In the genomic region with DNA sequence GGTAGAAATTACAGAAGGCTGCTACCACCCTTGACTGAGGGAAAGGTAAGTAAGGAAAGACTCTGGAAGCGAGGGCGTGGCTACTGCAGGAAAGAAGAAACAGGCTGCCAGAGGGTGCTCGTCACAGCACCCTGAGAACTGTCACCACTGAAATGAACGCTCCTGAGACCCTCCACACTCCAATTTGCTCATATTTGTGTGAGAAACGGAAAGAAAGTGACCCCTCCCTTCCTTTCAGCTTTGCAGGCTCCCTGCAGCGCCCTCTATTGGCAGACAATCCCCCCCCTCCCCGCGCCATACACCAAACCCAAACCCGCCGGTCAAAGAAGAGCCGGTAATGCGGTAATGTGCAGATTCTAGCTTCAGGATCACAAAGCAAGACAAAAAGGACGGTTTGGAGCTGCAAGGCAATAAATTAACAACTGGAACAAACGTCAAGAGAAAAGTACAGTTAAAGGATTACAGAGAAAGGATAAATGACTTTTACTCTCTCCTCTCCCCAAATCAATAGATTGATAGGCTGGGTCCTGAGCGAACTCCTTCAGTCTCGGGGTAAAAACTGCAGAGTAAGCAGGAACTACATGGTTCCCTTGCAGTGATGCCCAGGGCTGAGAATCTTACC, we compare ENCODE assay signal across 8 cellular contexts. TPM values are rescaled to one million over a fixed set of nuclear protein-coding genes. Genes with fewer than 3 reads are reported as not detected.
DNase-seq lines count a peak whose midpoint lies in the region; ATAC-seq and TF ChIP-seq lines count a peak whose summit lies in the region.

No MANE protein-coding gene starts in this region.

- H3K27me3 ChIP-seq in HCT116 (ENCODE audit: insufficient read depth, low read length) = peaks cover 7% of the 10 kb centered on the region; the same call in 1 of the 2 replicates

- RAD21 ChIA-PET in HCT116 (lab: Charles Lee; ENCODE audit: low non-redundant PET in 1 of 2, low total read pairs in 2 of 2, uncharacterized antibody in 2 of 2, unreplicated experiment in 2 of 2) = no interaction called here

- H3K9ac ChIP-seq in HCT116 (ENCODE audit: low read length) = no peak overlapping the region

- peak overlapping the region; percentile 84 for H3K4me3 Mint-ChIP-seq in glutamatergic neuron (ENCODE audit: unreplicated experiment)
- no peak overlapping the region for H3K4me3 Mint-ChIP-seq in osteocyte (ENCODE audit: unreplicated experiment)

- H3K36me3 Mint-ChIP-seq in glutamatergic neuron (ENCODE audit: unreplicated experiment) = no peaks in the 10 kb centered on the region
- no peaks in the 10 kb centered on the region for H3K36me3 Mint-ChIP-seq in osteocyte (ENCODE audit: unreplicated experiment)

- peak; percentile 98 for ATAC-seq in HCT116
- no peak for ATAC-seq in HG03520 (IDR thresholded peaks at IDR 0.05; ENCODE audit: unreplicated experiment)

- TF ChIP-seq POLR2A in HCT116 (IDR thresholded peaks at IDR 0.05; ENCODE audit: borderline replicate concordance, extremely low read depth, insufficient read depth, insufficient read length) = no peak

- peaks cover 15% of the 10 kb centered on the region for H3K4me1 Mint-ChIP-seq in glutamatergic neuron (ENCODE audit: low read depth, unreplicated experiment)
- H3K4me1 Mint-ChIP-seq in osteocyte (ENCODE audit: unreplicated experiment) = no peaks in the 10 kb centered on the region

- H3K4me1 ChIP-seq in HCT116 (ENCODE audit: control insufficient read depth in 1 of 2, insufficient read depth in 2 of 2, low read length in 2 of 2) = peaks cover 0 to 9% of the 10 kb centered on the region in 2 experiments; a peak in 1 of 4 replicates

- peak overlapping the region; percentile 88 for H2AFZ ChIP-seq in HCT116 (ENCODE audit: low read depth, low read length, poor library complexity, severe bottlenecking)

- H3K9me2 ChIP-seq in HCT116 (ENCODE audit: insufficient read depth) = no peaks in the 10 kb centered on the region

- CTCF ChIA-PET in HCT116 (lab: Charles Lee) = interaction anchor here (0.6 to 2.1 kb wide), 11 partner anchors 9 to 496 kb away, joined by 3 to 9 read pairs (median 4); no protein-coding TSS in a partner anchor

- POLR2A ChIA-PET in HCT116 (lab: Charles Lee) = no interaction called here

- H3K4me2 ChIP-seq in HCT116 (ENCODE audit: low read length) = peak overlapping the region; percentile 72

- no peaks in the 10 kb centered on the region for H4K20me1 ChIP-seq in HCT116 (ENCODE audit: insufficient read depth)

- intact Hi-C loops in HCT116 (cut with micrococcal nuclease) = loop anchor here (1.0 kb wide), 1 partner anchor 342 kb away; no protein-coding TSS in a partner anchor

- H3K9me3 Mint-ChIP-seq in glutamatergic neuron (ENCODE audit: unreplicated experiment) (peaks cover 2% of the 10 kb centered on the region), osteocyte (ENCODE audit: unreplicated experiment) (no peaks in the 10 kb centered on the region)

- no TSS peak for BruUV-seq in HCT116 (replicated peaks; lab: Mats Ljungman, UMichigan)

- H3K4me3 ChIP-seq in AG10803 (ENCODE audit: low read length) = peak overlapping the region; percentile 41
- H3K4me3 ChIP-seq in HCT116 (replicated peaks in 1 of 2; ENCODE audit: low read depth in 1 of 2, low read length in 2 of 2) = peak overlapping the region; percentile 38 to 49

- peak; percentile 71 for TF ChIP-seq CTCF in AG10803 (conservative IDR thresholded peaks at IDR 0.05; ENCODE audit: low read length)
- peak; percentile 52 to 95 (median 95); a peak in 5 of 6 replicates for TF ChIP-seq CTCF in HCT116 (IDR thresholded peaks at IDR 0.05 in 2 of 3, conservative IDR thresholded peaks at IDR 0.05 in 1 of 3; ENCODE audit: borderline replicate concordance in 1 of 3, insufficient read depth in 1 of 3, low read depth in 2 of 3, low read length in 2 of 3)
- TF ChIP-seq CTCF in glutamatergic neuron (IDR thresholded peaks at IDR 0.05; ENCODE audit: partially characterized antibody, unreplicated experiment) = peak; percentile 89
- peak; percentile 47 for TF ChIP-seq CTCF in osteocyte (IDR thresholded peaks at IDR 0.05)

- no peak overlapping the region for H3K27ac ChIP-seq in HCT116 (ENCODE audit: low read depth, low read length)

- peak; percentile 19 for DNase-seq in AG10803 (ENCODE audit: low read depth)
- DNase-seq in HCT116 (ENCODE audit: low read depth, low spot score) = peak; percentile 42
- peak; percentile 79 for DNase-seq in activated CD8-positive, alpha-beta memory T cell treated with anti-CD3 and anti-CD28 coated beads, Interleukin-2, amount 50 U/mL, for 48 hours
- DNase-seq in glutamatergic neuron = peak; percentile 92
- no peak for DNase-seq in osteocyte (ENCODE audit: extremely low spot score, unreplicated experiment)
- DNase-seq in SHP77 treated with DMSO at 0.1 percent for 48 hours (lab: John Stamatoyannopoulos, UW) = no peak
- DNase-seq in glomerular visceral epithelial cell (ENCODE audit: extremely low spot score) = no peak

- no peaks in the 10 kb centered on the region for H3K36me3 ChIP-seq in HCT116 (ENCODE audit: control insufficient read depth in 1 of 2, insufficient read depth in 2 of 2, low read length in 2 of 2)

- H3K9me3 ChIP-seq in HCT116 (ENCODE audit: control insufficient read depth in 1 of 2, insufficient read depth in 1 of 2, low read depth in 1 of 2, low read length in 2 of 2) = no peaks in the 10 kb centered on the region

- TF ChIP-seq RAD21 in HCT116 (IDR thresholded peaks at IDR 0.05; ENCODE audit: low read depth) = peak; percentile 76

- H3K27ac Mint-ChIP-seq in glutamatergic neuron (ENCODE audit: unreplicated experiment) = peak overlapping the region; percentile 50
- H3K27ac Mint-ChIP-seq in osteocyte (ENCODE audit: unreplicated experiment) = no peak overlapping the region

- H3K79me2 ChIP-seq in HCT116 (ENCODE audit: insufficient read depth, low read length) = no peaks in the 10 kb centered on the region

- H3K27me3 Mint-ChIP-seq in glutamatergic neuron (ENCODE audit: unreplicated experiment) = no peaks in the 10 kb centered on the region
- H3K27me3 Mint-ChIP-seq in osteocyte (ENCODE audit: unreplicated experiment) = peaks cover 3% of the 10 kb centered on the region

TF ChIP-seq in HCT116, 20 proteins besides CTCF, POLR2A, EP300 and RAD21:
- TF ChIP-seq SIN3A (IDR thresholded peaks at IDR 0.05; ENCODE audit: low read depth) (no peak), TCF7L2 (IDR thresholded peaks at IDR 0.05; ENCODE audit: borderline replicate concordance, extremely low read depth, insufficient read depth, insufficient read length) (no peak), EZH2phosphoT487 (IDR thresholded peaks at IDR 0.05; ENCODE audit: borderline replicate concordance) (no peak), EGR1 (IDR thresholded peaks at IDR 0.05; ENCODE audit: low read depth) (no peak)
- TF ChIP-seq, protein P1, sequence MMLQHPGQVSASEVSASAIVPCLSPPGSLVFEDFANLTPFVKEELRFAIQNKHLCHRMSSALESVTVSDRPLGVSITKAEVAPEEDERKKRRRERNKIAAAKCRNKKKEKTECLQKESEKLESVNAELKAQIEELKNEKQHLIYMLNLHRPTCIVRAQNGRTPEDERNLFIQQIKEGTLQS (IDR thresholded peaks at IDR 0.05) = no peak
TF ChIP-seq in HCT116: peak in this region for 0.

RNA-seq across cellular contexts. Expression of a gene that starts 47.7 kb away (rescaled TPM):
- total RNA-seq in HCT116 (2021; ENCODE audit: unreplicated experiment) = 0.27 TPM
- 0.25 TPM in 1 of 2 replicates, not detected in the other for polyA plus RNA-seq in HCT116 (2012)
- total RNA-seq in glutamatergic neuron (ENCODE audit: unreplicated experiment) = not detected
- total RNA-seq in osteocyte = 1.3 and 1.4 TPM in 2 replicates

Comparison
In these comparisons a context has a peak if more than half of its experiments do, and no peak if none do; other contexts are left out.
1. DNase-seq: peak in AG10803 (single experiment), HCT116 (single experiment), activated CD8-positive, alpha-beta memory T cell treated with anti-CD3 and anti-CD28 coated beads, Interleukin-2, amount 50 U/mL, for 48 hours (single experiment) and glutamatergic neuron (single experiment); none in osteocyte (single experiment), SHP77 treated with DMSO at 0.1 percent for 48 hours (single experiment) and glomerular visceral epithelial cell (single experiment).
2. Peak in every context shown above with its lines, with median percentiles within 50 percentile points of each other: CTCF ChIP-seq.